8 cellular contexts compared by ENCODE assay signal in the genomic region with DNA sequence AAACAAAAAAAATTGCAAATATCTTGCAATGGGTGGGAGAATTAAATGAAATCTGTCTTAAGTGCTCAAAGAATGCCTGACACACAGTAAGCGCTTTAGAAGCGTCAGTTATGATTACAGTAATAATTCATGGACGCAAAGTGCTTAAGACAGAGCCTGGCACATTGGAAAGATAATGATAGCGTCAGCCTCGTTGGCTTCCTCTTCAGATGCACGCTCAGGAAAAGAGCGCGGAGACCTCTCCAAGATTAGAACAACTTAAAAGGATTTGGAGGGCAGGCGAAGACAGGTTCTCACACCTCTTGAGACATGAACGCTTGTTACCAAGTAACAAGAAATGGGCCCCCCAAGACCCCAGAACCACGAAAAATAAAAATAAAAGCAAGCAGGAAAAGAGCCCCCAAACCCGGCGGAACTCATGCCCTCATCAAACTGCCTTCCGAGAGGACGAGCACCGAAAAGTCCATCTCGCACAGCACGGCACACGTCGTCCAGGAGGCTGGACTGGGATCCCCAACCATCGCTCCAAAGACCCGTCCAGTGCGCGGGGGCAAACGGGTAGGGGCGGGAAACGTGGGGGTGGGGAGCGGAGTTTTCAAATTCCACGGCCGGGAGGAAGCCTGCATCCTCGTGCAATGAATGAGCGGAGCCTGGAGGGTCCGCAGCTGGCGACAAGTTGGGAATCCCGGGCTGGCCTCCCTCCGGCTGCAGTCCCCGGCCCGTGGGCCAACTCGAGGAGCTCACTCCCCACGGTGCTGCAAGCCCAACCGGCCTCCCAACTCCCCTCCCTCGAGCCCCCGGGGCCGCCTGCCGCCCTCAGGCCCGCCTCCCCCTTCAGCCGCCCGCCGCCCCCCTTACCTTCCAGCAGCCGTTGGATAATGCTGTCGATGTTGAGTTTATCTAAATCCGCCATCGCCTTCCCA. TPM values are rescaled to one million over a fixed set of nuclear protein-coding genes. Genes with fewer than 3 reads are reported as not detected.
DNase-seq lines count a peak whose midpoint lies in the region; ATAC-seq and TF ChIP-seq lines count a peak whose summit lies in the region.

No MANE protein-coding gene starts in this region.

- peaks cover 34% of the 10 kb centered on the region for H3K4me1 ChIP-seq in HUES64 (ENCODE audit: insufficient read depth, low read length)
- peaks cover 0 to 44% (median 16%) of the 10 kb centered on the region in 4 donors for H3K4me1 ChIP-seq in right lobe of liver
- peaks cover 11 to 67% (median 63%) of the 10 kb centered on the region in 5 donors for H3K4me1 ChIP-seq in subcutaneous abdominal adipose tissue (ENCODE audit: control insufficient read depth in 5 of 5, insufficient read depth in 5 of 5, low read length in 5 of 5)

- no peaks in the 10 kb centered on the region for H3K9me3 ChIP-seq in HUES64 (ENCODE audit: insufficient read depth, low read depth, low read length)
- no peaks in the 10 kb centered on the region for H3K9me3 ChIP-seq in right lobe of liver
- H3K9me3 ChIP-seq in subcutaneous abdominal adipose tissue (ENCODE audit: control insufficient read depth in 5 of 5, low read length in 5 of 5), result no peaks in the 10 kb centered on the region

- intact Hi-C loops in right lobe of liver (cut with DNase I), result no loop called here

- no peak for TF ChIP-seq POLR2A in right lobe of liver (IDR thresholded peaks at IDR 0.05)

- peak; percentile 70 for DNase-seq in CD1c-positive myeloid dendritic cell (ENCODE audit: extremely low spot score)
- peak; percentile 34 for DNase-seq in SK-N-DZ (ENCODE audit: low spot score)
- peak; percentile 55 for DNase-seq in choroid plexus epithelial cell (ENCODE audit: low read depth)
- peak in 2 of 3 donors; percentile 59 to 69 for DNase-seq in right lobe of liver

- H3K9ac ChIP-seq in HUES64 (ENCODE audit: low read depth, low read length), result peak overlapping the region; percentile 98
- H3K9ac ChIP-seq in subcutaneous abdominal adipose tissue (ENCODE audit: low read length in 5 of 5), result peak overlapping the region; percentile 63 to 92 (median 83)

- H3K36me3 ChIP-seq in HUES64 (ENCODE audit: insufficient read depth, low read length) (peaks cover 25% of the 10 kb centered on the region), right lobe of liver (no peaks in the 10 kb centered on the region), subcutaneous abdominal adipose tissue (ENCODE audit: control insufficient read depth in 5 of 5, insufficient read depth in 5 of 5, low read length in 5 of 5) (peaks cover 0 to 3% (median 0%) of the 10 kb centered on the region in 5 donors)

- TF ChIP-seq CTCF in choroid plexus epithelial cell (conservative IDR thresholded peaks at IDR 0.05; ENCODE audit: low read depth, low read length) (no peak), right lobe of liver (IDR thresholded peaks at IDR 0.05) (no peak)

- H3K27ac ChIP-seq in HUES64 (ENCODE audit: low read depth, low read length) (peak overlapping the region; percentile 86), right lobe of liver (peak overlapping the region; percentile 85 to 88 (median 87)), subcutaneous abdominal adipose tissue (ENCODE audit: low read depth, low read length) (peak overlapping the region; percentile 89)

- H3K27me3 ChIP-seq in HUES64 (ENCODE audit: insufficient read depth, low read length) (no peaks in the 10 kb centered on the region), right lobe of liver (no peaks in the 10 kb centered on the region), subcutaneous abdominal adipose tissue (ENCODE audit: control insufficient read depth in 5 of 5, insufficient read depth in 4 of 5, low read length in 5 of 5) (no peaks in the 10 kb centered on the region)

- ATAC-seq in GM19397 (IDR thresholded peaks at IDR 0.05; ENCODE audit: unreplicated experiment) (peak; percentile 15), right lobe of liver (peak; percentile 11 to 19 (median 18)), HG03139 (IDR thresholded peaks at IDR 0.05; ENCODE audit: unreplicated experiment) (no peak)

- under 1% methylated on average over 50 of the region's 53 CpGs for WGBS in HUES64
- under 1% methylated on average over 28 of the region's 53 CpGs for WGBS in right lobe of liver (ENCODE audit: insufficient coverage, low coverage, low lambda C conversion rate, missing lambda C conversion rate)

- peak overlapping the region; percentile 90 for H3K4me3 ChIP-seq in HUES64 (ENCODE audit: low read length)
- H3K4me3 ChIP-seq in choroid plexus epithelial cell (ENCODE audit: low read depth, low read length), result peak overlapping the region; percentile 88
- H3K4me3 ChIP-seq in right lobe of liver, result peak overlapping the region; percentile 88 to 96 (median 90)
- peak overlapping the region; percentile 82 to 92 (median 88) for H3K4me3 ChIP-seq in subcutaneous abdominal adipose tissue (ENCODE audit: low read depth in 1 of 5, low read length in 5 of 5)

RNA-seq across cellular contexts. Expression of a gene that starts 0.6 kb away (rescaled TPM):
- 288 TPM for polyA plus RNA-seq in HUES64 (2013, experiment 1 of 2)
- 290 TPM for polyA plus RNA-seq in HUES64 (2013, experiment 2 of 2)
- polyA plus RNA-seq in SK-N-DZ (2014; cell fraction: cytosol; rRNA removed), result 171 and 190 TPM in 2 replicates
- 202 and 280 TPM in 2 replicates for polyA plus RNA-seq in SK-N-DZ (2014; cell fraction: nucleus; rRNA removed)
- total RNA-seq in right lobe of liver, result 10 to 100 TPM; 32.8 to 51.7 (median 36.2) TPM

RNA-seq across cellular contexts. Expression of a gene that starts 53.1 kb away (rescaled TPM):
- polyA plus RNA-seq in HUES64 (2013, experiment 1 of 2), result 5.1 TPM
- 8.3 TPM for polyA plus RNA-seq in HUES64 (2013, experiment 2 of 2)
- 3.1 and 4.6 TPM in 2 replicates for polyA plus RNA-seq in SK-N-DZ (2014; cell fraction: cytosol; rRNA removed)
- 2.0 and 2.1 TPM in 2 replicates for polyA plus RNA-seq in SK-N-DZ (2014; cell fraction: nucleus; rRNA removed)
- 1 to 10 TPM in 5 of 6 experiments, under 1 TPM in 1; 0.55 to 2.4 (median 1.6) TPM for total RNA-seq in right lobe of liver
